ENCODE assay signal across 19 cellular contexts in the genomic region with DNA sequence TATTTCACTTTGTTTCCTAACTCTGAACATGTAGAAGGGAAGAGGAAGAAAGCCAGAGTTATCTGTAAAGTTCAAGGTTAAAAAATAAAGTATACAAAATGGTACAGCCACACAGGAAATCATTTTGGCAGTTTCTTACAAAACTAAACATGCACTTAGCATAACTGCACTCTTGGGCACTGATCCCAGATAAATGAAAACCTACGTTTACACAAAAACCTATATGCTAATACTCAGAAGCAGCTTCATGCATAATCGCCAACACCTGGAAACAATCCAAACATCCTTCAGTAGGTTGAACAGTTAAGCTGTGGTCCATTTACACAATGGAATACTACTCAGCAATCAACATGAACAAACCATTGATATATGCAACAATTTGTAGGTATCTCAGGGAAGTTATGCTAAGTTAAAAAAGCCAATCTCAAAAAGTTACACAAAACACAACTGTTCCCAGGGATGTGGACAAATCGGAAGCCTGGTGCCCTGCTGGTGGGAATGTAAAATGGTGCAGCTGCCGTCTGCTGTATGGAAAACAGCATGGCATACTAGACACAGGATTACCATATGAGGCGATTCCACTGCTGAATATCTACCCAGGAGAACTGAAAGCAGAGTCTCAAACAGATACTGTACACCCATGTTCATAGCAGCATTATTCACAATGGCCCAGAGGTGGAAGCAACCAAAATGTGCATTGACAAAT. TPM values are rescaled to one million over a fixed set of nuclear protein-coding genes. Genes with fewer than 3 reads are reported as not detected.
DNase-seq lines count a peak whose midpoint lies in the region; ATAC-seq, FAIRE-seq and TF ChIP-seq lines count a peak whose summit lies in the region.
"Had no signal": no experiment of that assay in that cellular context is flagged by ENCODE, and none has a peak within 500 bp of the region (broad histone marks: within the 10 kb centered on the region; RNA-seq: fewer than 3 reads in every experiment).

No MANE protein-coding gene starts in this region.

- no peaks in the 10 kb centered on the region for H3K9me3 ChIP-seq in stomach
- no peaks in the 10 kb centered on the region for H3K9me3 ChIP-seq in upper lobe of right lung
- H3K9me3 ChIP-seq: SJSA1 had no signal

- TF ChIP-seq POLR2A in stomach (IDR thresholded peaks at IDR 0.05) = no peak

- intact Hi-C loops in stomach (cut with DNase I; ENCODE audit: low total_unique reads) (no loop called here), upper lobe of right lung (cut with DNase I) (no loop called here)

- no peaks in the 10 kb centered on the region for H3K27me3 ChIP-seq in bronchial epithelial cell (ENCODE audit: control insufficient read depth, insufficient read depth, low read length)
- H3K27me3 ChIP-seq in stomach = no peaks in the 10 kb centered on the region
- no peaks in the 10 kb centered on the region for H3K27me3 ChIP-seq in upper lobe of right lung
- H3K27me3 ChIP-seq: SJSA1 had no signal

- peak; percentile 42 for DNase-seq in NCI-H1105 treated with DMSO at 0.1 percent for 48 hours (lab: John Stamatoyannopoulos, UW)
- DNase-seq in NCI-H1105 (lab: John Stamatoyannopoulos, UW) = no peak
- peak; percentile 20 for DNase-seq in NCI-H2081 treated with DMSO at 0.1 percent for 48 hours (lab: John Stamatoyannopoulos, UW)
- DNase-seq in bronchial epithelial cell (ENCODE audit: low read depth) = no peak
- peak; percentile 52 for DNase-seq in iris pigment epithelial cell (ENCODE audit: low read depth)
- DNase-seq in stomach = no peak
- DNase-seq in iPS-NIHi11 (ENCODE audit: low spot score) = no peak
- no peak for DNase-seq in upper lobe of right lung
- DNase-seq: CD8-positive, alpha-beta T cell; DMS79; H9; NCI-H146; NCI-H2107; NCI-H2227 treated with DMSO at 0.1 percent for 48 hours; NCI-H748 treated with DMSO at 0.1 percent for 48 hours; PC-9 had no signal

- no peak for TF ChIP-seq EP300 in stomach (IDR thresholded peaks at IDR 0.05)

- 67 to 78% (median 69%) methylated on average over 5 of the region's 5 CpGs for WGBS in stomach, 5 donors

- H3K36me3 ChIP-seq in bronchial epithelial cell (ENCODE audit: control insufficient read depth, insufficient read depth, low read length) (peaks cover 15% of the 10 kb centered on the region), stomach (peaks cover 36 to 94% (median 85%) of the 10 kb centered on the region in 4 donors), upper lobe of right lung (peaks cover 68% of the 10 kb centered on the region)

- no peak for ATAC-seq in upper lobe of right lung
- ATAC-seq: CD8-positive, alpha-beta T cell; K562 had no signal

- H3K4me3 ChIP-seq in bronchial epithelial cell (ENCODE audit: low read depth, low read length) (no peak overlapping the region), stomach (no peak overlapping the region), upper lobe of right lung (no peak overlapping the region)
- H3K4me3 ChIP-seq: K562, PC-9, SJSA1 had no signal

- no peak for TF ChIP-seq CTCF in bronchial epithelial cell (IDR thresholded peaks at IDR 0.05; ENCODE audit: insufficient read depth, low read length, severe bottlenecking)
- TF ChIP-seq CTCF in stomach (IDR thresholded peaks at IDR 0.05) = no peak
- no peak for TF ChIP-seq CTCF in upper lobe of right lung (IDR thresholded peaks at IDR 0.05)

- H3K4me1 ChIP-seq in stomach (peaks cover 0 to 43% (median 12%) of the 10 kb centered on the region in 4 donors), upper lobe of right lung (peaks cover 1% of the 10 kb centered on the region)

- H3K27ac ChIP-seq in stomach (no peak overlapping the region), upper lobe of right lung (no peak overlapping the region)
- H3K27ac ChIP-seq: 22Rv1, PC-9, SJSA1 had no signal

- FAIRE-seq in bronchial epithelial cell (lab: Jason Lieb, UNC) = peak; percentile 62
- FAIRE-seq: K562 had no signal

RNA-seq across cellular contexts. Expression of a gene that starts 37.6 kb away (rescaled TPM):
- total RNA-seq in bronchial epithelial cell (102 and 145 TPM in 2 replicates), stomach (100 to 1,000 TPM in 1 of 5 donors, 10 to 100 TPM in 4; 14.5 to 247 (median 81.6) TPM), upper lobe of right lung (75.1 TPM)
- polyA plus RNA-seq in stomach = 100 to 1,000 TPM in 1 of 3 donors, 10 to 100 TPM in 2; 95.0 to 128 (median 97.2) TPM

RNA-seq across cellular contexts. Expression of a gene that starts 37.8 kb away (rescaled TPM):
- 5.8 and 6.1 TPM in 2 replicates for total RNA-seq in bronchial epithelial cell
- total RNA-seq in stomach = 10 to 100 TPM in 4 of 5 donors, 1 to 10 TPM in 1; 8.9 to 34.8 (median 29.2) TPM
- 1 to 10 TPM; 5.7 to 9.0 (median 7.3) TPM for polyA plus RNA-seq in stomach
- total RNA-seq in upper lobe of right lung = 22.2 TPM

Comparison
In these comparisons a context has a peak if more than half of its experiments do, and no peak if none do; other contexts are left out.
1. DNase-seq: peak in NCI-H1105 treated with DMSO at 0.1 percent for 48 hours (single experiment), NCI-H2081 treated with DMSO at 0.1 percent for 48 hours (single experiment) and iris pigment epithelial cell (single experiment); none in NCI-H1105 (single experiment), bronchial epithelial cell (single experiment), stomach (single experiment), iPS-NIHi11 (single experiment) and upper lobe of right lung (single experiment).